ENCODE assay signal across 14 cellular contexts in the genomic region with DNA sequence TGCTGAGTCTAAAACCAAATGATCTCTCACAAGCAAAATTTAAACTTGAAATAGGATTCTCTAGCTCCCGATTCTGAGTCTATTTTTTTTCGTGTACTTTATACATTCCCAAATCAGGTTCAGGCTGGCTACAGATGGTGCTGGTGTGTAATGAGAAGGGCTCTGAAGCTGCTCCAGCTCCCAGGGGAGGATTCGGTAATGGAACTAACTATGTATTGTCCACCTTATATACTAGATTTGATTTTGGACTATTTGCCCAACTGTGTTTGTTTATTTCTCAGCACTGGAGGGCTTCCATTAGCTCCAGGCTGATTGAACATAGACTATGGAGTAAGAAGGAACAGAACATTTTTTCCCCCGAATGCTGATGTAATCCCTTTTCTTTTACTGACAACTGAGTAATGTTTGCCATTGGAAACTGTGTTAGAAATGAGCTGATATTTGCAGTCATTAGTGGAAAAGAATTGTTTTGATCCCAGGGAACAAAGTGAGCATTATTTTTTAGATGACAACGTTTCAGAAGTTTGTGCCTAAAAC.
DNase-seq lines count a peak whose midpoint lies in the region; ATAC-seq, FAIRE-seq and TF ChIP-seq lines count a peak whose summit lies in the region.
"Had no signal": no experiment of that assay in that cellular context is flagged by ENCODE, and none has a peak within 500 bp of the region (broad histone marks: within the 10 kb centered on the region; RNA-seq: fewer than 3 reads in every experiment).

No MANE protein-coding gene starts in this region.

- H3K36me3 ChIP-seq in astrocyte (ENCODE audit: insufficient read depth, low read length) = no peaks in the 10 kb centered on the region
- no peaks in the 10 kb centered on the region for H3K36me3 ChIP-seq in CD4-positive, alpha-beta memory T cell (ENCODE audit: insufficient read depth, low read length)
- H3K36me3 ChIP-seq: brain microvascular endothelial cell, Peyer's patch had no signal

- no peaks in the 10 kb centered on the region for H3K9me3 ChIP-seq in astrocyte (ENCODE audit: insufficient read depth, low read depth, low read length)
- H3K9me3 ChIP-seq in CD4-positive, alpha-beta memory T cell (ENCODE audit: control insufficient read depth in 1 of 2, low read length in 2 of 2) = peaks cover 0 to 4% of the 10 kb centered on the region in 2 donors
- H3K9me3 ChIP-seq: Peyer's patch had no signal

- H3K4me2 ChIP-seq in astrocyte (ENCODE audit: low read length) = no peak overlapping the region

- no peak for TF ChIP-seq CTCF in astrocyte (IDR thresholded peaks at IDR 0.05; ENCODE audit: insufficient read depth, low read depth, low read length)
- no peak for TF ChIP-seq CTCF in neural crest cell (conservative IDR thresholded peaks at IDR 0.05)

- no peak overlapping the region for H3K27ac ChIP-seq in astrocyte (ENCODE audit: low read depth, low read length)
- H3K27ac ChIP-seq in CD4-positive, alpha-beta memory T cell (ENCODE audit: low read depth, low read length) = no peak overlapping the region
- H3K27ac ChIP-seq: brain microvascular endothelial cell, Peyer's patch had no signal

- peak overlapping the region; percentile 95 for H3K27ac Mint-ChIP-seq in astrocyte (ENCODE audit: unreplicated experiment)
- peak overlapping the region; percentile 86 for H3K27ac Mint-ChIP-seq in neural crest cell (ENCODE audit: unreplicated experiment)
- H3K27ac Mint-ChIP-seq in CD4-positive, alpha-beta memory T cell = no peak overlapping the region
- H3K27ac Mint-ChIP-seq: B cell had no signal

- no peaks in the 10 kb centered on the region for H4K20me1 ChIP-seq in astrocyte (ENCODE audit: insufficient read depth, low read length)

- ATAC-seq in HG03280 (IDR thresholded peaks at IDR 0.05; ENCODE audit: unreplicated experiment) (no peak), HG03457 (IDR thresholded peaks at IDR 0.05; ENCODE audit: unreplicated experiment) (no peak), HG03159 (IDR thresholded peaks at IDR 0.05; ENCODE audit: unreplicated experiment) (no peak)

- H3K4me3 Mint-ChIP-seq in astrocyte (ENCODE audit: unreplicated experiment) (no peak overlapping the region), neural crest cell (peak overlapping the region; percentile 9)
- H3K4me3 Mint-ChIP-seq in CD4-positive, alpha-beta memory T cell = no peak overlapping the region
- H3K4me3 Mint-ChIP-seq: B cell had no signal

- no peak overlapping the region for H3K9ac ChIP-seq in astrocyte (ENCODE audit: low read length)

- peaks cover 4% of the 10 kb centered on the region for H3K4me1 ChIP-seq in astrocyte (ENCODE audit: insufficient read depth, low read length)
- H3K4me1 ChIP-seq in CD4-positive, alpha-beta memory T cell (ENCODE audit: insufficient read depth, low read length) = no peaks in the 10 kb centered on the region
- H3K4me1 ChIP-seq: Peyer's patch had no signal

- H3K9me3 Mint-ChIP-seq in astrocyte (ENCODE audit: unreplicated experiment) (no peaks in the 10 kb centered on the region), neural crest cell (no peaks in the 10 kb centered on the region)
- H3K9me3 Mint-ChIP-seq in CD4-positive, alpha-beta memory T cell = peaks cover 0 to 5% (median 1%) of the 10 kb centered on the region in 8 donors

- POLR2A ChIA-PET in CD4-positive, alpha-beta memory T cell (lab: Charles Lee; ENCODE audit: partially characterized antibody) = no interaction called here

- DNase-seq in DMS153 treated with DMSO at 0.1 percent for 48 hours (lab: John Stamatoyannopoulos, UW; ENCODE audit: unreplicated experiment) = peak; percentile 59
- DNase-seq in NCI-H1930 (lab: John Stamatoyannopoulos, UW) = peak; percentile 95 to 96
- DNase-seq in astrocyte (ENCODE audit: low read depth) = no peak
- no peak for DNase-seq in neural crest cell (ENCODE audit: low read depth, low spot score)
- no peak for DNase-seq in CD4-positive, alpha-beta memory T cell
- DNase-seq: activated naive CD4-positive, alpha-beta T cell; brain microvascular endothelial cell; effector memory CD4-positive, alpha-beta T cell; foreskin fibroblast; Peyer's patch had no signal

- H3K4me1 Mint-ChIP-seq in astrocyte (ENCODE audit: low read depth, unreplicated experiment) = peaks cover 18% of the 10 kb centered on the region
- H3K4me1 Mint-ChIP-seq in neural crest cell = peaks cover 52% of the 10 kb centered on the region
- H3K4me1 Mint-ChIP-seq in CD4-positive, alpha-beta memory T cell = no peaks in the 10 kb centered on the region
- H3K4me1 Mint-ChIP-seq: B cell had no signal

- FAIRE-seq in astrocyte (lab: Jason Lieb, UNC) = no peak

- no peak overlapping the region for H3K4me3 ChIP-seq in astrocyte (ENCODE audit: insufficient read depth, low read depth, low read length)
- no peak overlapping the region for H3K4me3 ChIP-seq in CD4-positive, alpha-beta memory T cell (ENCODE audit: low read length in 2 of 2)
- H3K4me3 ChIP-seq: Peyer's patch had no signal

- H3K27me3 Mint-ChIP-seq in astrocyte (ENCODE audit: low read depth, unreplicated experiment) = no peaks in the 10 kb centered on the region
- H3K27me3 Mint-ChIP-seq in neural crest cell (ENCODE audit: low read depth) = no peaks in the 10 kb centered on the region
- no peaks in the 10 kb centered on the region for H3K27me3 Mint-ChIP-seq in CD4-positive, alpha-beta memory T cell
- H3K27me3 Mint-ChIP-seq: B cell had no signal

- intact Hi-C loops in CD4-positive, alpha-beta memory T cell (cut with micrococcal nuclease) = no loop called here

- CTCF ChIA-PET in CD4-positive, alpha-beta memory T cell (lab: Charles Lee; ENCODE audit: partially characterized antibody) = no interaction called here

- H2AFZ ChIP-seq in astrocyte (ENCODE audit: low read depth, low read length) = peak overlapping the region; percentile 59

- no peaks in the 10 kb centered on the region for H3K36me3 Mint-ChIP-seq in astrocyte (ENCODE audit: low read depth, unreplicated experiment)
- H3K36me3 Mint-ChIP-seq in neural crest cell (ENCODE audit: low read depth) = no peaks in the 10 kb centered on the region
- H3K36me3 Mint-ChIP-seq in CD4-positive, alpha-beta memory T cell = no peaks in the 10 kb centered on the region

- no peaks in the 10 kb centered on the region for H3K79me2 ChIP-seq in astrocyte (ENCODE audit: insufficient read depth, low read length)

- no peaks in the 10 kb centered on the region for H3K27me3 ChIP-seq in astrocyte (ENCODE audit: insufficient read depth, low read length)
- no peaks in the 10 kb centered on the region for H3K27me3 ChIP-seq in CD4-positive, alpha-beta memory T cell (ENCODE audit: insufficient read depth, low read length)
- H3K27me3 ChIP-seq: brain microvascular endothelial cell, Peyer's patch had no signal

Comparison
In these comparisons a context has a peak if more than half of its experiments do, and no peak if none do; other contexts are left out.
1. DNase-seq: peak in DMS153 treated with DMSO at 0.1 percent for 48 hours (single experiment) and NCI-H1930 (2 of 2); none in astrocyte (single experiment), neural crest cell (single experiment) and CD4-positive, alpha-beta memory T cell (0 of 5).
2. H3K27ac Mint-ChIP-seq: peak in astrocyte (single experiment) and neural crest cell (single experiment); none in CD4-positive, alpha-beta memory T cell (0 of 7).